Comparison of ENCODE assay signal across 11 cellular contexts in genomic region chr11:60389279-60389910, GRCh38. TPM values are rescaled to one million over a fixed set of nuclear protein-coding genes. Genes with fewer than 3 reads are reported as not detected.
DNase-seq lines count a peak whose midpoint lies in the region; ATAC-seq, FAIRE-seq and TF ChIP-seq lines count a peak whose summit lies in the region.
"Had no signal": no experiment of that assay in that cellular context is flagged by ENCODE, and none has a peak within 500 bp of the region (broad histone marks: within the 10 kb centered on the region; RNA-seq: fewer than 3 reads in every experiment).

No MANE protein-coding gene starts in this region.

- no peaks in the 10 kb centered on the region for H3K4me1 ChIP-seq in hepatocyte (ENCODE audit: insufficient read depth)

- no peaks in the 10 kb centered on the region for H3K79me2 ChIP-seq in hepatocyte

- no peaks in the 10 kb centered on the region for H3K9me3 ChIP-seq in hepatocyte (ENCODE audit: low read depth)

- H3K4me2 ChIP-seq in hepatocyte, result no peak overlapping the region

- no peak overlapping the region for H2AFZ ChIP-seq in hepatocyte

- no peaks in the 10 kb centered on the region for H4K20me1 ChIP-seq in hepatocyte (ENCODE audit: insufficient read depth, poor library complexity, severe bottlenecking)

- 57% methylated on average over 5 of the region's 5 CpGs for WGBS in hepatocyte (ENCODE audit: low lambda C conversion rate, missing lambda C conversion rate)

- H3K4me3 ChIP-seq in hepatocyte, result no peak overlapping the region

- TF ChIP-seq CTCF in hepatocyte (IDR thresholded peaks at IDR 0.05; ENCODE audit: poor library complexity), result no peak

- DNase-seq in GM18507 (ENCODE audit: extremely low spot score, insufficient read length, low read depth), result no peak
- DNase-seq in left cardiac atrium, result no peak
- no peak for DNase-seq in NCI-H524 treated with DMSO at 0.1 percent for 48 hours (lab: John Stamatoyannopoulos, UW)
- DNase-seq in activated gamma-delta T cell treated with Interleukin-2 at 50 U/mL for 16 hours, result no peak
- no peak for DNase-seq in NCI-H2081 treated with DMSO at 0.1 percent for 48 hours (lab: John Stamatoyannopoulos, UW)
- DNase-seq in hepatocyte (ENCODE audit: low spot score), result no peak
- DNase-seq: activated CD8-positive, alpha-beta memory T cell treated with anti-CD3 and anti-CD28 coated beads, Interleukin-2, amount 10 ng/mL, durations not matched to agents 7 days and 5 days; naive thymus-derived CD8-positive, alpha-beta T cell; NCI-H1417 had no signal

- ATAC-seq in GM21576 (IDR thresholded peaks at IDR 0.05; ENCODE audit: unreplicated experiment) (peak; percentile 93), HG03520 (IDR thresholded peaks at IDR 0.05; ENCODE audit: unreplicated experiment) (peak; percentile 90), left cardiac atrium (peak; percentile 27 to 88)
- ATAC-seq: activated CD8-positive, alpha-beta memory T cell treated with anti-CD3 and anti-CD28 coated beads, Interleukin-2, amount 10 ng/mL, durations not matched to agents 7 days and 5 days had no signal

- no peaks in the 10 kb centered on the region for H3K27me3 ChIP-seq in hepatocyte

- no peaks in the 10 kb centered on the region for H3K36me3 ChIP-seq in hepatocyte (replicated peaks; ENCODE audit: insufficient read depth, low read depth)

- H3K9me2 ChIP-seq in hepatocyte (replicated peaks; ENCODE audit: insufficient read depth), result no peaks in the 10 kb centered on the region

- intact Hi-C loops in left cardiac atrium (cut with DNase I), result no loop called here

- FAIRE-seq in GM18507 (lab: Jason Lieb, UNC), result peak; percentile 90

- H3K27ac ChIP-seq in hepatocyte, result no peak overlapping the region

RNA-seq across cellular contexts. Expression of gene MS4A14, which starts 6.9 kb away (rescaled TPM):
- total RNA-seq in left cardiac atrium, result 1 to 10 TPM; 1.4 to 1.5 TPM
- not detected in 2 replicates for total RNA-seq in hepatocyte
- not detected in 2 replicates for polyA plus RNA-seq in hepatocyte
- total RNA-seq: activated CD8-positive, alpha-beta memory T cell treated with anti-CD3 and anti-CD28 coated beads, Interleukin-2, amount 10 ng/mL, durations not matched to agents 7 days and 5 days had no signal
- polyA plus RNA-seq: naive thymus-derived CD8-positive, alpha-beta T cell had no signal

RNA-seq across cellular contexts. Expression of gene MS4A7, which starts 11.1 kb away (rescaled TPM):
- total RNA-seq in left cardiac atrium (10 to 100 TPM; 33.1 to 37.1 TPM), hepatocyte (0.16 and 0.60 TPM in 2 replicates)
- 0.51 and 1.8 TPM in 2 replicates for polyA plus RNA-seq in hepatocyte
- total RNA-seq: activated CD8-positive, alpha-beta memory T cell treated with anti-CD3 and anti-CD28 coated beads, Interleukin-2, amount 10 ng/mL, durations not matched to agents 7 days and 5 days had no signal

RNA-seq across cellular contexts. Expression of gene MS4A5, which starts 40.0 kb away (rescaled TPM):
- not detected for total RNA-seq in left cardiac atrium
- total RNA-seq in hepatocyte, result not detected in 2 replicates
- polyA plus RNA-seq in hepatocyte, result not detected in 2 replicates
- total RNA-seq: activated CD8-positive, alpha-beta memory T cell treated with anti-CD3 and anti-CD28 coated beads, Interleukin-2, amount 10 ng/mL, durations not matched to agents 7 days and 5 days; naive thymus-derived CD8-positive, alpha-beta T cell had no signal
- polyA plus RNA-seq: naive thymus-derived CD8-positive, alpha-beta T cell had no signal

Comparison
In these comparisons a context has a peak if more than half of its experiments do, and no peak if none do; other contexts are left out.
1. RNA of gene MS4A7, which starts 11.1 kb away (total RNA-seq): 33.1 to 37.1 TPM in left cardiac atrium; 0.16 to 0.60 TPM in hepatocyte; every median in the first group is over 10 times any median in the second.
2. Peak in every context shown above with its lines, with median percentiles within 50 percentile points of each other: ATAC-seq.